16 cellular contexts compared by ENCODE assay signal in the genomic region with DNA sequence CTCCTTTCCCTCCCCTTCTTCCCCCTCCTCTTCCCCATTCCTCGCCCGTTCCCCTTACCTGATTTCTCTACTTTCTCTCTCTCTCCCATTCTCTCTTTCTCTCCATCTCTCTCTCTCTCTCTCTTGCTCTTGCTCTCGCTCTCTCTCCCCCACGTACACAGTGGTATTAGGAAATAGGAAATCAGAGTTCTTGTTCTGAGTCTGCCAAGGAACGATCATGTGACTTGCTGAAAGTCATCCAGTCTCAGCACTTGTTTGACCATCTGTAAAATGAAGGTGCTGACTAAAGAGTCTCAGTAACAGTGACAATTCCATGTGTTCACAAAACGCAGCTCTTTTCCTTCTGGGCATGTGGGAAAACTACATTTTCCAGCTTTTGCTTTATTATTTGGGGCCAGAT.
DNase-seq lines count a peak whose midpoint lies in the region; ATAC-seq and TF ChIP-seq lines count a peak whose summit lies in the region.
"Had no signal": no experiment of that assay in that cellular context is flagged by ENCODE, and none has a peak within 500 bp of the region (broad histone marks: within the 10 kb centered on the region; RNA-seq: fewer than 3 reads in every experiment).

No MANE protein-coding gene starts in this region.

- no peak overlapping the region for H3K4ac ChIP-seq in neuronal stem cell (ENCODE audit: low read length)

- no peak for ATAC-seq in HG03469 (IDR thresholded peaks at IDR 0.05; ENCODE audit: unreplicated experiment)
- ATAC-seq: stimulated activated naive B cell treated with anti-CD40 and anti-IgM and Interleukin-4, amounts not matched to agents 10 μg/mL and 1 μg/mL and 100 μg/mL, for 72 hours had no signal

- H3K36me3 ChIP-seq in fibroblast of lung (ENCODE audit: control insufficient read depth, insufficient read depth, low read length) (no peaks in the 10 kb centered on the region), neuronal stem cell (replicated peaks in 1 of 2; ENCODE audit: control insufficient read depth in 2 of 2, insufficient read depth in 2 of 2, low read length in 2 of 2) (no peaks in the 10 kb centered on the region)

- 100% methylated on average over 2 of the region's 6 CpGs; no CpG with 5 or more reads in 1 of the 2 donors for WGBS in neuronal stem cell (ENCODE audit: extremely low coverage in 2 of 2, insufficient read length in 2 of 2, insufficient replicate concordance in 1 of 2), 2 donors

- H3K4me3 ChIP-seq in fibroblast of lung (replicated peaks in 1 of 4; ENCODE audit: control extremely low read depth in 1 of 4, insufficient read depth in 1 of 4, low read depth in 3 of 4, low read length in 4 of 4) (no peak overlapping the region), neuronal stem cell (ENCODE audit: low read length in 2 of 2) (no peak overlapping the region)

- H3K4me1 ChIP-seq in fibroblast of lung (ENCODE audit: control insufficient read depth, extremely low read depth, insufficient read depth, low read length), result peaks cover 3% of the 10 kb centered on the region
- H3K4me1 ChIP-seq in neuronal stem cell (ENCODE audit: control insufficient read depth in 2 of 2, insufficient read depth in 1 of 2, low read depth in 1 of 2, low read length in 2 of 2), result no peaks in the 10 kb centered on the region

- H3K79me1 ChIP-seq in neuronal stem cell (ENCODE audit: low read depth, low read length), result no peaks in the 10 kb centered on the region

- H2BK5ac ChIP-seq in neuronal stem cell (ENCODE audit: low read length), result no peak overlapping the region

- no peaks in the 10 kb centered on the region for H3K27me3 ChIP-seq in fibroblast of lung (ENCODE audit: control insufficient read depth, insufficient read depth, low read length)
- no peaks in the 10 kb centered on the region for H3K27me3 ChIP-seq in neuronal stem cell (ENCODE audit: control insufficient read depth in 3 of 3, insufficient read depth in 3 of 3, low read depth in 1 of 3, low read length in 3 of 3)

- H3K4me2 ChIP-seq in fibroblast of lung (ENCODE audit: extremely low read depth, insufficient read depth, low read length), result no peak overlapping the region
- no peak overlapping the region for H3K4me2 ChIP-seq in neuronal stem cell (ENCODE audit: insufficient read depth, low read length, poor library complexity, severe bottlenecking)

- H2AFZ ChIP-seq in fibroblast of lung (ENCODE audit: low read length) (peak overlapping the region; percentile 40), neuronal stem cell (ENCODE audit: low read length) (peak overlapping the region; percentile 0)

- H3K9me3 ChIP-seq in fibroblast of lung (ENCODE audit: control insufficient read depth, insufficient read depth, low read depth, low read length) (no peaks in the 10 kb centered on the region), neuronal stem cell (replicated peaks in 1 of 2; ENCODE audit: control insufficient read depth in 2 of 2, insufficient read depth in 1 of 2, low read depth in 1 of 2, low read length in 2 of 2) (peaks cover 0 to 6% of the 10 kb centered on the region in 2 donors)

- H2BK12ac ChIP-seq in neuronal stem cell (ENCODE audit: low read length), result no peak overlapping the region

- H3K9ac ChIP-seq in fibroblast of lung (ENCODE audit: insufficient read depth, low read length), result no peak overlapping the region
- H3K9ac ChIP-seq in neuronal stem cell (ENCODE audit: low read depth, low read length, poor library complexity), result no peak overlapping the region

- H3K23ac ChIP-seq in neuronal stem cell (ENCODE audit: low read depth, low read length, poor library complexity), result no peak overlapping the region

- no peak for TF ChIP-seq CTCF in fibroblast of lung (conservative IDR thresholded peaks at IDR 0.05 in 1 of 2, IDR thresholded peaks at IDR 0.05 in 1 of 2; ENCODE audit: low read depth in 1 of 2, low read length in 2 of 2)

- H3K18ac ChIP-seq in neuronal stem cell (ENCODE audit: low read length), result no peak overlapping the region

- H3K14ac ChIP-seq in neuronal stem cell (ENCODE audit: low read length), result no peak overlapping the region

- no peak overlapping the region for H2BK120ac ChIP-seq in neuronal stem cell (ENCODE audit: low read depth, low read length)

- DNase-seq in AG20443 (ENCODE audit: low spot score) (peak; percentile 31), NCI-H446 treated with DMSO at 0.1 percent for 48 hours (lab: John Stamatoyannopoulos, UW) (peak; percentile 88), fibroblast of lung (ENCODE audit: low read depth in 2 of 2) (peak; percentile 54 to 86), neuronal stem cell (ENCODE audit: low spot score) (no peak), HPDE6-E6E7 (ENCODE audit: extremely low spot score) (no peak), T-helper 9 cell (no peak), middle frontal gyrus (ENCODE audit: extremely low spot score, low spot score) (no peak)
- DNase-seq: activated naive CD4-positive, alpha-beta T cell treated with anti-CD3 and anti-CD28 coated beads for 36 hours; glutamatergic neuron; NCI-H1105 treated with DMSO at 0.1 percent for 48 hours; NCI-H510A treated with DMSO at 0.1 percent for 48 hours; occipital lobe; stimulated activated CD4-positive, alpha-beta T cell treated with anti-CD3 and anti-CD28 coated beads, Interleukin-2, amount 100 ng/mL, for 48 hours; stimulated activated naive B cell treated with anti-CD40 and anti-IgM and Interleukin-4, amounts not matched to agents 10 μg/mL and 1 μg/mL and 100 μg/mL, for 72 hours had no signal

- H4K20me1 ChIP-seq in fibroblast of lung (ENCODE audit: control insufficient read depth, extremely low read depth, insufficient read depth, low read length), result no peaks in the 10 kb centered on the region

- no peak overlapping the region for H4K8ac ChIP-seq in neuronal stem cell (ENCODE audit: low read depth, low read length)

- H3K79me2 ChIP-seq in fibroblast of lung (ENCODE audit: control insufficient read depth, insufficient read depth, low read length), result no peaks in the 10 kb centered on the region

- H2BK15ac ChIP-seq in neuronal stem cell (ENCODE audit: low read length), result no peak overlapping the region

- no peak overlapping the region for H2AK5ac ChIP-seq in neuronal stem cell (ENCODE audit: low read depth, low read length)

- H3K27ac ChIP-seq in fibroblast of lung (ENCODE audit: insufficient read depth, low read length) (no peak overlapping the region), neuronal stem cell (replicated peaks; ENCODE audit: low read length) (no peak overlapping the region)
- H3K27ac ChIP-seq: C4-2B had no signal

- H4K91ac ChIP-seq in neuronal stem cell (ENCODE audit: low read depth, low read length, poor library complexity), result no peak overlapping the region

Comparison
In these comparisons a context has a peak if more than half of its experiments do, and no peak if none do; other contexts are left out.
1. DNase-seq: peak in AG20443 (single experiment), NCI-H446 treated with DMSO at 0.1 percent for 48 hours (single experiment) and fibroblast of lung (2 of 2); none in neuronal stem cell (single experiment), HPDE6-E6E7 (single experiment), T-helper 9 cell (single experiment) and middle frontal gyrus (single experiment).